8 cellular contexts compared by ENCODE assay signal in the genomic region with DNA sequence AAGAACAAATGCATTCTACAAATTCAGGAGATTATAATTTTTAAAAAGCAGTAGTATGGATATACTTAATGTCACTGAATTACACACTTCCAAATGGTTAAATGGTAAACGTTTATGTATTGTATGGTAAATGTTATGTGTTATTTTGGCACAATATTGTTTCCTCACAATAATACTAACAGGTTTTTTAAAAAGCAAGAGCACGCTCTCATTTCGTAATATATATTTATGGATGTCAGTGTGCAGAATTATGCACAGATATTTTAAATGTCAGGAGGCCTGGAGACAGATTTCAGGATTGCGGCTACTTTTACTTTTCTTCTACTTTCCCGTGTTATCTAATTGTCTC. TPM values are rescaled to one million over a fixed set of nuclear protein-coding genes. Genes with fewer than 3 reads are reported as not detected.
A peak's percentile ranks its signal among the peaks of the same experiment; 100 is the strongest.
DNase-seq lines count a peak whose midpoint lies in the region; ATAC-seq, FAIRE-seq and TF ChIP-seq lines count a peak whose summit lies in the region.

No MANE protein-coding gene starts in this region.

- no peaks in the 10 kb centered on the region for H3K9me3 Mint-ChIP-seq in activated naive CD4-positive, alpha-beta T cell treated with anti-CD3 and anti-CD28 coated beads, Interleukin-2, amount 50 U/mL, for 72 hours

- H3K9me3 ChIP-seq in kidney (ENCODE audit: control insufficient read depth in 1 of 2, low read length in 2 of 2), result no peaks in the 10 kb centered on the region

- H3K27ac ChIP-seq in kidney (ENCODE audit: low read depth in 2 of 2, low read length in 2 of 2) (no peak overlapping the region), substantia nigra (ENCODE audit: low read depth, low read length, poor library complexity, severe bottlenecking) (peak overlapping the region; percentile 51)

- no peak for TF ChIP-seq CTCF in kidney (IDR thresholded peaks at IDR 0.05; ENCODE audit: borderline replicate concordance, extremely low read depth, insufficient read depth)

- H3K9ac ChIP-seq in kidney (ENCODE audit: low read length in 2 of 2), result peak overlapping the region; percentile 73 to 80

- FAIRE-seq in kidney (lab: Jason Lieb, UNC), result no peak

- intact Hi-C loops in kidney (cut with DNase I), result no loop called here

- peak overlapping the region; percentile 80 to 86 for H3K4me3 ChIP-seq in kidney (ENCODE audit: low read length in 2 of 2)

- ATAC-seq in activated naive CD4-positive, alpha-beta T cell treated with anti-CD3 and anti-CD28 coated beads, Interleukin-2, amount 50 U/mL, for 72 hours, result no peak
- no peak for ATAC-seq in GM21529 (IDR thresholded peaks at IDR 0.05; ENCODE audit: unreplicated experiment)

- H3K36me3 Mint-ChIP-seq in activated naive CD4-positive, alpha-beta T cell treated with anti-CD3 and anti-CD28 coated beads, Interleukin-2, amount 50 U/mL, for 72 hours, result peaks cover 0 to 6% of the 10 kb centered on the region in 2 donors

- peak; percentile 15 for DNase-seq in SKM-1 (lab: John Stamatoyannopoulos, UW; ENCODE audit: unreplicated experiment)
- no peak for DNase-seq in SKM-1 treated with dmso at 0.1 percent for 144 hours (lab: John Stamatoyannopoulos, UW; ENCODE audit: unreplicated experiment)
- DNase-seq in activated naive CD4-positive, alpha-beta T cell treated with anti-CD3 and anti-CD28 coated beads, Interleukin-2, amount 50 U/mL, for 72 hours (ENCODE audit: low spot score in 2 of 2), result no peak
- no peak for DNase-seq in kidney
- no peak for DNase-seq in substantia nigra (lab: John Stamatoyannopoulos, UW)
- no peak for DNase-seq in C1 segment of cervical spinal cord (lab: John Stamatoyannopoulos, UW)
- DNase-seq in NCI-H2081 (lab: John Stamatoyannopoulos, UW), result no peak

- H3K36me3 ChIP-seq in kidney (ENCODE audit: control insufficient read depth in 1 of 2, insufficient read depth in 2 of 2, low read length in 2 of 2), result no peaks in the 10 kb centered on the region

- peak overlapping the region; percentile 67 to 87 for H3K27ac Mint-ChIP-seq in activated naive CD4-positive, alpha-beta T cell treated with anti-CD3 and anti-CD28 coated beads, Interleukin-2, amount 50 U/mL, for 72 hours

- H3K4me1 ChIP-seq in kidney (ENCODE audit: control insufficient read depth in 1 of 2, insufficient read depth in 1 of 2, low read depth in 1 of 2, low read length in 2 of 2), result peaks cover 0 to 7% of the 10 kb centered on the region in 2 donors

RNA-seq across cellular contexts. Expression of a gene that starts 0.5 kb away (rescaled TPM):
- 10 to 100 TPM in 1 of 2 donors, 1 to 10 TPM in 1; 9.5 to 20.9 TPM for total RNA-seq in activated naive CD4-positive, alpha-beta T cell treated with anti-CD3 and anti-CD28 coated beads, Interleukin-2, amount 50 U/mL, for 72 hours
- total RNA-seq in kidney, result 19.6 TPM
- polyA plus RNA-seq in kidney (ENCODE audit: insufficient read depth, low read depth, low replicate concordance), result 2.3 TPM
